Comparison of ENCODE assay signal across 7 cellular contexts in the genomic region with DNA sequence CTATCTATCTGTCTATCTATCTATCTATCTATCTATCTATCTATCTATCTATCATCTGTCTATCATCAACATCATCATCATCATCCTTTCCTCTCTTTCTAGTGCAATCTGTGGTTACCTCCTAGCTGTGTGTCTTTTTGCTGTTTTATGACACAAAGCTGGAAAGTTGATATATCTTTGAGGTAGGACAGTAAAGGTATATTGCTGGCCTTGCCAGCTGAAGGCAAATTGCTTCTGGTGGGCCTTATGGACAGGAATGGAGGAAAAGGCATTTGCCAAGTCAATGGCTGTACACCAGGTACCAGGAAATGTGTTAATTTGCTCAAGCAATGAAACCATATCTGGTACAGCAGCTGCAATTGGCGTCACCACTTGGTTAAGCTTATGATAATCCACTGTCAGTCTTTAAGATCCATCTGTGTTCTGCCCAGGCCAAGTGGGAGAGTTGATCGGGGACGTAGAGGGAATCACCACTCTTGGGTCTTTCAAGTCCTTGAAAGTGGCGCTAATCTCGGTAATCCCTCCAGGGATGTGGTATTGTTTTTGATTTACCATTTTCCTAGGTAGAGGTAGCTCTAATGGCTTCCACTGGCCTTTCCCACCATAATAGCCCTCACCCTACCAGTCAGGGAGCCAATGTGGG. TPM values are rescaled to one million over a fixed set of nuclear protein-coding genes. Genes with fewer than 3 reads are reported as not detected.
"Had no signal": no experiment of that assay in that cellular context is flagged by ENCODE, and none has a peak within 500 bp of the region (broad histone marks: within the 10 kb centered on the region; RNA-seq: fewer than 3 reads in every experiment).

No MANE protein-coding gene starts in this region.

RNA-seq across cellular contexts. Expression of gene WFDC12, which starts 15.6 kb away (rescaled TPM):
- total RNA-seq: GM23338, H1, H9, HepG2, HFFc6, HT1080 had no signal
- polyA plus RNA-seq: GM23338, H1, HepG2, IgD-negative memory B cell had no signal

RNA-seq across cellular contexts. Expression of gene WFDC5, which starts 24.9 kb away (rescaled TPM):
- total RNA-seq: GM23338, H1, H9, HepG2, HFFc6, HT1080 had no signal
- polyA plus RNA-seq: GM23338, H1, HepG2, IgD-negative memory B cell had no signal

RNA-seq across cellular contexts. Expression of gene PI3, which starts 34.8 kb away (rescaled TPM):
- total RNA-seq: GM23338, H1, H9, HFFc6, HT1080 had no signal
- polyA plus RNA-seq: GM23338, H1, HepG2 had no signal

RNA-seq across cellular contexts. Expression of gene KCNS1, which starts 38.9 kb away (rescaled TPM):
- total RNA-seq: HepG2, HT1080 had no signal
- polyA plus RNA-seq: IgD-negative memory B cell had no signal
